In genomic region chr4:104860227-104861123, GRCh38 we compare ENCODE assay signal across 8 cellular contexts.
DNase-seq lines count a peak whose midpoint lies in the region; ATAC-seq, FAIRE-seq and TF ChIP-seq lines count a peak whose summit lies in the region.

No MANE protein-coding gene starts in this region.

- H3K4me2 ChIP-seq in PC-3 (ENCODE audit: low read length) = no peak overlapping the region

- intact Hi-C loops in PC-3 (cut with micrococcal nuclease) (loop anchor here (1.0 to 2.0 kb wide), 4 partner anchors 167 to 864 kb away; no protein-coding TSS in a partner anchor), left ventricle myocardium superior (cut with micrococcal nuclease) (loop anchor here (2.0 kb wide), 1 partner anchor 796 kb away; no protein-coding TSS in a partner anchor)

- no TSS peak for BruUV-seq in PC-3 (replicated peaks; lab: Mats Ljungman, UMichigan)

- no peaks in the 10 kb centered on the region for H3K9me2 ChIP-seq in PC-3 (replicated peaks; ENCODE audit: low read length)

- peak; percentile 54 for DNase-seq in GM10266 (ENCODE audit: extremely low spot score)
- peak; percentile 2 for DNase-seq in H54 (ENCODE audit: insufficient read length, low spot score)
- DNase-seq in LNCaP clone FGC (ENCODE audit: low read depth) = peak; percentile 52
- DNase-seq in PC-3 = peak; percentile 90
- DNase-seq in adipocyte (ENCODE audit: low read depth) = peak; percentile 84
- DNase-seq in left ventricle myocardium superior = no peak
- DNase-seq in retinal pigment epithelial cell (ENCODE audit: low read depth) = peak; percentile 57
- no peak for DNase-seq in UCSD-AML1 (lab: John Stamatoyannopoulos, UW; ENCODE audit: unreplicated experiment)

- H4K20me1 ChIP-seq in PC-3 (ENCODE audit: low read length) = no peaks in the 10 kb centered on the region

- H3K9me3 ChIP-seq in PC-3 (ENCODE audit: low read length) = no peaks in the 10 kb centered on the region
- no peaks in the 10 kb centered on the region for H3K9me3 ChIP-seq in adipocyte (ENCODE audit: control insufficient read depth, low read length)

- CTCF ChIA-PET in PC-3 (lab: Charles Lee) = no interaction called here

- H3K4me1 ChIP-seq in PC-3 (ENCODE audit: insufficient read depth, low read length) = no peaks in the 10 kb centered on the region
- no peaks in the 10 kb centered on the region for H3K4me1 ChIP-seq in adipocyte (ENCODE audit: control insufficient read depth, insufficient read depth, low read length)

- H3K36me3 ChIP-seq in PC-3 (ENCODE audit: low read depth, low read length) = no peaks in the 10 kb centered on the region
- no peaks in the 10 kb centered on the region for H3K36me3 ChIP-seq in adipocyte (ENCODE audit: control insufficient read depth, insufficient read depth, low read length, severe bottlenecking)

- no peaks in the 10 kb centered on the region for H3K27me3 ChIP-seq in PC-3 (ENCODE audit: low read length)
- H3K27me3 ChIP-seq in adipocyte (replicated peaks; ENCODE audit: control insufficient read depth, insufficient read depth, low read length) = peaks cover 11% of the 10 kb centered on the region

- peak; percentile 58 for FAIRE-seq in H54 (lab: Jason Lieb, UNC)

- H3F3A ChIP-seq in PC-3 (ENCODE audit: low read length, unreplicated experiment) = no peaks in the 10 kb centered on the region

- no peak for TF ChIP-seq POLR2A in H54 (IDR thresholded peaks at IDR 0.05; ENCODE audit: low read depth, low read length)

- no peak overlapping the region for H2AFZ ChIP-seq in PC-3 (ENCODE audit: low read length)

- H3K4me3 ChIP-seq in LNCaP clone FGC (ENCODE audit: low read depth, low read length) (no peak overlapping the region), PC-3 (ENCODE audit: low read length) (no peak overlapping the region), adipocyte (ENCODE audit: low read length) (no peak overlapping the region), retinal pigment epithelial cell (ENCODE audit: low read length) (no peak overlapping the region)

- H3K27ac ChIP-seq in PC-3 (ENCODE audit: low read length) = no peak overlapping the region

- H3K9ac ChIP-seq in PC-3 (ENCODE audit: low read length) (no peak overlapping the region), adipocyte (ENCODE audit: low read length) (no peak overlapping the region)

- POLR2A ChIA-PET in PC-3 (lab: Charles Lee; ENCODE audit: unreplicated experiment) = no interaction called here

- ATAC-seq in PC-3 (peak; percentile 33), left ventricle myocardium superior (peak; percentile 83)

- no peaks in the 10 kb centered on the region for H3K79me2 ChIP-seq in PC-3 (ENCODE audit: low read length)

- TF ChIP-seq CTCF in GM10266 (IDR thresholded peaks at IDR 0.05; ENCODE audit: control insufficient read depth, insufficient read depth, low read depth, missing control alignments) = peak; percentile 87
- peak; percentile 89 for TF ChIP-seq CTCF in LNCaP clone FGC (IDR thresholded peaks at IDR 0.05; ENCODE audit: control insufficient read depth, extremely low read depth, insufficient read depth)
- TF ChIP-seq CTCF in PC-3 (conservative IDR thresholded peaks at IDR 0.05; ENCODE audit: low read depth, low read length) = peak; percentile 83
- peak; percentile 91 for TF ChIP-seq CTCF in retinal pigment epithelial cell (conservative IDR thresholded peaks at IDR 0.05; ENCODE audit: low read depth, low read length)

Comparison
In these comparisons a context has a peak if more than half of its experiments do, and no peak if none do; other contexts are left out.
1. DNase-seq: peak in GM10266 (single experiment), H54 (single experiment), LNCaP clone FGC (single experiment), PC-3 (single experiment), adipocyte (single experiment) and retinal pigment epithelial cell (single experiment); none in left ventricle myocardium superior (single experiment) and UCSD-AML1 (single experiment).
2. Peak in every context shown above with its lines, with median percentiles within 50 percentile points of each other: CTCF ChIP-seq.